Comparison of ENCODE assay signal across 10 cellular contexts in genomic region chr1:25198731-25199231, GRCh38. TPM values are rescaled to one million over a fixed set of nuclear protein-coding genes. Genes with fewer than 3 reads are reported as not detected.
DNase-seq lines count a peak whose midpoint lies in the region; ATAC-seq, FAIRE-seq and TF ChIP-seq lines count a peak whose summit lies in the region.
"Had no signal": no experiment of that assay in that cellular context is flagged by ENCODE, and none has a peak within 500 bp of the region (broad histone marks: within the 10 kb centered on the region; RNA-seq: fewer than 3 reads in every experiment).

No MANE protein-coding gene starts in this region.

- no peaks in the 10 kb centered on the region for H3K27me3 ChIP-seq in thyroid gland

- intact Hi-C loops in left colon (cut with DNase I, micrococcal nuclease) (no loop called here), thyroid gland (cut with DNase I) (loop anchor here (10.0 kb wide), 1 partner anchor 164 kb away; no protein-coding TSS in a partner anchor)

- H3K4me1 ChIP-seq in thyroid gland, result peaks cover 7 to 13% of the 10 kb centered on the region in 2 donors

- H3K4me1 Mint-ChIP-seq in activated CD8-positive, alpha-beta memory T cell treated with anti-CD3 and anti-CD28 coated beads, Interleukin-2, amount 10 ng/mL, durations not matched to agents 7 days and 5 days, result peaks cover 2% of the 10 kb centered on the region
- peaks cover 6% of the 10 kb centered on the region for H3K4me1 Mint-ChIP-seq in activated T-helper 17 cell treated with anti-CD3 and anti-CD28 coated beads, Interleukin-2, amount 50 U/mL, for 72 hours

- H3K4me3 ChIP-seq in thyroid gland (replicated peaks in 1 of 3), result no peak overlapping the region

- no peak for TF ChIP-seq POLR2A in thyroid gland (IDR thresholded peaks at IDR 0.05)

- no peak overlapping the region for H3K27ac Mint-ChIP-seq in activated CD8-positive, alpha-beta memory T cell treated with anti-CD3 and anti-CD28 coated beads, Interleukin-2, amount 10 ng/mL, durations not matched to agents 7 days and 5 days
- peak overlapping the region; percentile 65 for H3K27ac Mint-ChIP-seq in activated T-helper 17 cell treated with anti-CD3 and anti-CD28 coated beads, Interleukin-2, amount 50 U/mL, for 72 hours

- TF ChIP-seq CTCF in thyroid gland (IDR thresholded peaks at IDR 0.05), result peak in 1 of 6 experiments; percentile 15

- FAIRE-seq in HTR-8/SVneo (lab: Jason Lieb, UNC), result no peak
- FAIRE-seq: islet of Langerhans had no signal

- H3K36me3 ChIP-seq in thyroid gland, result no peaks in the 10 kb centered on the region

- peak; percentile 25 for DNase-seq in activated CD8-positive, alpha-beta memory T cell treated with anti-CD3 and anti-CD28 coated beads, Interleukin-2, amount 50 U/mL, for 4 hours
- DNase-seq in activated CD8-positive, alpha-beta memory T cell treated with anti-CD3 and anti-CD28 coated beads, Interleukin-2, amount 10 ng/mL, durations not matched to agents 7 days and 5 days, result no peak
- DNase-seq in left colon (peak; percentile 58 to 78), thyroid gland (peak; percentile 11 to 49), HTR-8/SVneo (ENCODE audit: insufficient read length, low spot score) (no peak)
- no peak for DNase-seq in activated CD4-positive, alpha-beta T cell treated with anti-CD3 and anti-CD28 coated beads for 1 hour

- H3K27ac ChIP-seq in thyroid gland, result no peak overlapping the region

- no peak for ATAC-seq in activated CD8-positive, alpha-beta memory T cell treated with anti-CD3 and anti-CD28 coated beads, Interleukin-2, amount 10 ng/mL, durations not matched to agents 7 days and 5 days
- no peak for ATAC-seq in activated T-helper 17 cell treated with anti-CD3 and anti-CD28 coated beads, Interleukin-2, amount 50 U/mL, for 72 hours (replicated peaks)
- ATAC-seq in left colon (peak; percentile 70), GM18519 (IDR thresholded peaks at IDR 0.05; ENCODE audit: low FRiP score, unreplicated experiment) (no peak)

- CTCF ChIA-PET in activated CD8-positive, alpha-beta memory T cell treated with anti-CD3 and anti-CD28 coated beads, Interleukin-2, amount 10 ng/mL, durations not matched to agents 7 days and 5 days (lab: Charles Lee), result interaction anchor here (1.0 to 1.3 kb wide), 2 partner anchors 350 to 363 kb away, joined by 3 to 4 read pairs; no protein-coding TSS in a partner anchor

- H3K9me3 Mint-ChIP-seq in activated CD8-positive, alpha-beta memory T cell treated with anti-CD3 and anti-CD28 coated beads, Interleukin-2, amount 10 ng/mL, durations not matched to agents 7 days and 5 days (ENCODE audit: low read depth), result no peaks in the 10 kb centered on the region
- H3K9me3 Mint-ChIP-seq in activated T-helper 17 cell treated with anti-CD3 and anti-CD28 coated beads, Interleukin-2, amount 50 U/mL, for 72 hours, result no peaks in the 10 kb centered on the region
- H3K9me3 Mint-ChIP-seq: CD8-positive, alpha-beta memory T cell had no signal

- 61 to 63% methylated on average over 15 to 18 of the region's 18 CpGs for WGBS in thyroid gland, 2 donors

- peaks cover 24% of the 10 kb centered on the region for H3K27me3 Mint-ChIP-seq in activated CD8-positive, alpha-beta memory T cell treated with anti-CD3 and anti-CD28 coated beads, Interleukin-2, amount 10 ng/mL, durations not matched to agents 7 days and 5 days
- H3K27me3 Mint-ChIP-seq in activated T-helper 17 cell treated with anti-CD3 and anti-CD28 coated beads, Interleukin-2, amount 50 U/mL, for 72 hours, result peaks cover 6% of the 10 kb centered on the region

- no peak overlapping the region for H3K4me3 Mint-ChIP-seq in activated CD8-positive, alpha-beta memory T cell treated with anti-CD3 and anti-CD28 coated beads, Interleukin-2, amount 10 ng/mL, durations not matched to agents 7 days and 5 days
- no peak overlapping the region for H3K4me3 Mint-ChIP-seq in activated T-helper 17 cell treated with anti-CD3 and anti-CD28 coated beads, Interleukin-2, amount 50 U/mL, for 72 hours

- no peaks in the 10 kb centered on the region for H3K36me3 Mint-ChIP-seq in activated CD8-positive, alpha-beta memory T cell treated with anti-CD3 and anti-CD28 coated beads, Interleukin-2, amount 10 ng/mL, durations not matched to agents 7 days and 5 days
- H3K36me3 Mint-ChIP-seq in activated T-helper 17 cell treated with anti-CD3 and anti-CD28 coated beads, Interleukin-2, amount 50 U/mL, for 72 hours (ENCODE audit: low read depth), result no peaks in the 10 kb centered on the region
- H3K36me3 Mint-ChIP-seq: CD8-positive, alpha-beta memory T cell had no signal

- H3K9me3 ChIP-seq in thyroid gland, result no peaks in the 10 kb centered on the region

RNA-seq across cellular contexts. Expression of gene SYF2, which starts 33.5 kb away (rescaled TPM):
- 10 to 100 TPM; 33.0 to 33.8 TPM for total RNA-seq in activated CD8-positive, alpha-beta memory T cell treated with anti-CD3 and anti-CD28 coated beads, Interleukin-2, amount 10 ng/mL, durations not matched to agents 7 days and 5 days
- 10 to 100 TPM; 39.1 to 46.1 TPM for total RNA-seq in activated T-helper 17 cell treated with anti-CD3 and anti-CD28 coated beads, Interleukin-2, amount 50 U/mL, for 72 hours
- total RNA-seq in left colon (10 to 100 TPM; 46.3 to 49.8 TPM), thyroid gland (10 to 100 TPM; 41.1 to 94.9 (median 57.9) TPM)

RNA-seq across cellular contexts. Expression of gene RSRP1, which starts 48.5 kb away (rescaled TPM):
- 100 to 1,000 TPM; 160 to 240 TPM for total RNA-seq in activated CD8-positive, alpha-beta memory T cell treated with anti-CD3 and anti-CD28 coated beads, Interleukin-2, amount 10 ng/mL, durations not matched to agents 7 days and 5 days
- 100 to 1,000 TPM; 120 to 228 TPM for total RNA-seq in activated T-helper 17 cell treated with anti-CD3 and anti-CD28 coated beads, Interleukin-2, amount 50 U/mL, for 72 hours
- total RNA-seq in left colon (100 to 1,000 TPM; 130 to 132 TPM), thyroid gland (100 to 1,000 TPM; 140 to 294 (median 152) TPM)

Comparison
In these comparisons a context has a peak if more than half of its experiments do, and no peak if none do; other contexts are left out.
1. DNase-seq: peak in activated CD8-positive, alpha-beta memory T cell treated with anti-CD3 and anti-CD28 coated beads, Interleukin-2, amount 50 U/mL, for 4 hours (single experiment), left colon (2 of 2) and thyroid gland (2 of 2); none in activated CD8-positive, alpha-beta memory T cell treated with anti-CD3 and anti-CD28 coated beads, Interleukin-2, amount 10 ng/mL, durations not matched to agents 7 days and 5 days (single experiment), HTR-8/SVneo (single experiment) and activated CD4-positive, alpha-beta T cell treated with anti-CD3 and anti-CD28 coated beads for 1 hour (single experiment).